In genomic region chr11:7893792-7894191, GRCh38 we compare ENCODE assay signal across 22 cellular contexts. TPM values are rescaled to one million over a fixed set of nuclear protein-coding genes. Genes with fewer than 3 reads are reported as not detected.
DNase-seq lines count a peak whose midpoint lies in the region; ATAC-seq and TF ChIP-seq lines count a peak whose summit lies in the region.
"Had no signal": no experiment of that assay in that cellular context is flagged by ENCODE, and none has a peak within 500 bp of the region (broad histone marks: within the 10 kb centered on the region; RNA-seq: fewer than 3 reads in every experiment).

No MANE protein-coding gene starts in this region.

- intact Hi-C loops in OCI-LY7 (cut with micrococcal nuclease; ENCODE audit: unreplicated experiment) (loop anchor here (2.0 kb wide), 2 partner anchors 197 to 205 kb away; no protein-coding TSS in a partner anchor), left colon (cut with DNase I, micrococcal nuclease) (loop anchor here in 1 of 2 donors (2.0 kb wide), 1 partner anchor 93 kb away; the partner anchor contains the start of gene EIF3F)

- H3K36me3 ChIP-seq in OCI-LY7 (ENCODE audit: insufficient read depth, low read length): no peaks in the 10 kb centered on the region
- H3K36me3 ChIP-seq in gastroesophageal sphincter: no peaks in the 10 kb centered on the region
- H3K36me3 ChIP-seq: MG63, thoracic aorta had no signal

- POLR2A ChIA-PET in OCI-LY7 (lab: Charles Lee): interaction anchor here (0.7 to 3.5 kb wide), 2 partner anchors 93 to 395 kb away, joined by 3 to 26 read pairs; partner anchors contain the start of gene EIF3F

- peaks cover 3% of the 10 kb centered on the region for H3K9me3 Mint-ChIP-seq in nephron
- H3K9me3 Mint-ChIP-seq: activated CD4-positive, alpha-beta T cell treated with anti-CD3 and anti-CD28 coated beads, Interleukin-2, amount 10 ng/mL, durations not matched to agents 24 days and 14 days; activated naive CD8-positive, alpha-beta T cell treated with anti-CD3 and anti-CD28 coated beads, Interleukin-2, amount 10 ng/mL, durations not matched to agents 7 days and 5 days; activated T-helper 17 cell treated with anti-CD3 and anti-CD28 coated beads, Interleukin-2, amount 50 U/mL, for 72 hours had no signal

- no peak overlapping the region for H3K4me3 ChIP-seq in OCI-LY7 (ENCODE audit: low read depth, low read length, poor library complexity, severe bottlenecking)
- H3K4me3 ChIP-seq in gastroesophageal sphincter: no peak overlapping the region
- H3K4me3 ChIP-seq: MG63, thoracic aorta had no signal

- TF ChIP-seq CTCF in OCI-LY7 (conservative IDR thresholded peaks at IDR 0.05; ENCODE audit: low read length) (no peak), nephron (IDR thresholded peaks at IDR 0.05; ENCODE audit: unreplicated experiment in 3 of 3) (no peak), gastroesophageal sphincter (IDR thresholded peaks at IDR 0.05) (no peak)

- BruUV-seq in OCI-LY7 (replicated peaks; lab: Mats Ljungman, UMichigan): no TSS peak

- H3K9me3 ChIP-seq in OCI-LY7 (ENCODE audit: low read length) (no peaks in the 10 kb centered on the region), gastroesophageal sphincter (no peaks in the 10 kb centered on the region)
- H3K9me3 ChIP-seq: MG63, thoracic aorta had no signal

- H3K9me2 ChIP-seq in OCI-LY7 (ENCODE audit: insufficient read depth, low read length): no peaks in the 10 kb centered on the region

- H3K4me2 ChIP-seq in OCI-LY7 (ENCODE audit: low read length): no peak overlapping the region

- no peaks in the 10 kb centered on the region for H3K27me3 ChIP-seq in gastroesophageal sphincter
- H3K27me3 ChIP-seq: MG63 had no signal

- no peak overlapping the region for H3K27ac ChIP-seq in OCI-LY7 (ENCODE audit: low read depth, low read length, poor library complexity, severe bottlenecking)
- H3K27ac ChIP-seq in gastroesophageal sphincter: no peak overlapping the region
- H3K27ac ChIP-seq: thoracic aorta had no signal

- ATAC-seq in left colon (peak; percentile 95), gastroesophageal sphincter (no peak)
- ATAC-seq: activated T-helper 17 cell treated with anti-CD3 and anti-CD28 coated beads, Interleukin-2, amount 50 U/mL, for 72 hours; left ventricle myocardium superior; naive thymus-derived CD4-positive, alpha-beta T cell; sciatic nerve had no signal

- peak overlapping the region; percentile 62 to 84 (median 79) for H3K27ac Mint-ChIP-seq in nephron
- H3K27ac Mint-ChIP-seq: activated CD4-positive, alpha-beta T cell treated with anti-CD3 and anti-CD28 coated beads, Interleukin-2, amount 10 ng/mL, durations not matched to agents 24 days and 14 days; activated naive CD8-positive, alpha-beta T cell treated with anti-CD3 and anti-CD28 coated beads, Interleukin-2, amount 10 ng/mL, durations not matched to agents 7 days and 5 days; activated T-helper 17 cell treated with anti-CD3 and anti-CD28 coated beads, Interleukin-2, amount 50 U/mL, for 72 hours; naive thymus-derived CD4-positive, alpha-beta T cell had no signal

- TF ChIP-seq POLR2A in gastroesophageal sphincter (IDR thresholded peaks at IDR 0.05): no peak

- no peak for TF ChIP-seq EP300 in gastroesophageal sphincter (IDR thresholded peaks at IDR 0.05)

- H3K27me3 Mint-ChIP-seq in nephron (ENCODE audit: low read depth): no peaks in the 10 kb centered on the region
- H3K27me3 Mint-ChIP-seq: activated T-helper 17 cell treated with anti-CD3 and anti-CD28 coated beads, Interleukin-2, amount 50 U/mL, for 72 hours had no signal

- peaks cover 43% of the 10 kb centered on the region for H3K4me1 ChIP-seq in OCI-LY7 (ENCODE audit: insufficient read depth, low read length, poor library complexity, severe bottlenecking)
- no peaks in the 10 kb centered on the region for H3K4me1 ChIP-seq in gastroesophageal sphincter

- H3K4me1 Mint-ChIP-seq in nephron: peaks cover 21% of the 10 kb centered on the region
- H3K4me1 Mint-ChIP-seq: activated T-helper 17 cell treated with anti-CD3 and anti-CD28 coated beads, Interleukin-2, amount 50 U/mL, for 72 hours had no signal

- no peaks in the 10 kb centered on the region for H4K20me1 ChIP-seq in OCI-LY7 (ENCODE audit: insufficient read depth, low read length)

- H3K36me3 Mint-ChIP-seq in nephron (ENCODE audit: low read depth): no peaks in the 10 kb centered on the region
- H3K36me3 Mint-ChIP-seq: activated naive CD8-positive, alpha-beta T cell treated with anti-CD3 and anti-CD28 coated beads, Interleukin-2, amount 10 ng/mL, durations not matched to agents 7 days and 5 days; naive thymus-derived CD4-positive, alpha-beta T cell had no signal

- 81% methylated on average over 2 of the region's 2 CpGs for WGBS in gastroesophageal sphincter (ENCODE audit: low coverage in 1 of 2), 2 donors

- CTCF ChIA-PET in OCI-LY7 (lab: Charles Lee; ENCODE audit: unreplicated experiment): interaction anchor here (4.9 kb wide), 1 partner anchor 93 kb away, joined by 42 read pairs; the partner anchor contains the start of gene EIF3F

- no peaks in the 10 kb centered on the region for H3K79me2 ChIP-seq in OCI-LY7 (ENCODE audit: insufficient read depth, low read depth, low read length)

- H2AFZ ChIP-seq in OCI-LY7 (ENCODE audit: low read length): peak overlapping the region; percentile 94; the same call in 1 of the 2 replicates

- H3K4me3 Mint-ChIP-seq in nephron: no peak overlapping the region
- H3K4me3 Mint-ChIP-seq: activated CD4-positive, alpha-beta T cell treated with anti-CD3 and anti-CD28 coated beads, Interleukin-2, amount 10 ng/mL, durations not matched to agents 24 days and 14 days; activated naive CD8-positive, alpha-beta T cell treated with anti-CD3 and anti-CD28 coated beads, Interleukin-2, amount 10 ng/mL, durations not matched to agents 7 days and 5 days; activated T-helper 17 cell treated with anti-CD3 and anti-CD28 coated beads, Interleukin-2, amount 50 U/mL, for 72 hours; naive thymus-derived CD4-positive, alpha-beta T cell had no signal

- DNase-seq in OCI-LY7 (ENCODE audit: low spot score): no peak
- DNase-seq in left colon: peak; percentile 34 to 61
- DNase-seq in middle frontal gyrus (ENCODE audit: extremely low spot score, low spot score): no peak
- DNase-seq in AG20443 (ENCODE audit: low spot score): no peak
- no peak for DNase-seq in NCI-H82 treated with DMSO at 0.1 percent for 48 hours (lab: John Stamatoyannopoulos, UW; ENCODE audit: unreplicated experiment)
- DNase-seq: activated CD4-positive, alpha-beta T cell treated with anti-CD3 and anti-CD28 coated beads, Interleukin-2, amount 10 ng/mL, durations not matched to agents 24 days and 14 days; activated naive CD8-positive, alpha-beta T cell treated with anti-CD3 and anti-CD28 coated beads, Interleukin-2, amount 10 ng/mL, durations not matched to agents 7 days and 5 days; EL; head of caudate nucleus; left ventricle myocardium superior; MG63; naive thymus-derived CD4-positive, alpha-beta T cell; NCI-H146; NCI-H2171; NCI-H69; SHP77; T-helper 1 cell had no signal

RNA-seq across cellular contexts. Expression of gene OR10A6, which starts 37.3 kb away (rescaled TPM):
- total RNA-seq in OCI-LY7 (2014; rRNA removed; shearing (Covaris generic)): not detected in 2 replicates
- total RNA-seq in OCI-LY7 (2022) (not detected in 2 replicates), left colon (not detected), gastroesophageal sphincter (not detected)
- total RNA-seq: activated CD4-positive, alpha-beta T cell treated with anti-CD3 and anti-CD28 coated beads, Interleukin-2, amount 10 ng/mL, durations not matched to agents 24 days and 14 days; activated naive CD8-positive, alpha-beta T cell treated with anti-CD3 and anti-CD28 coated beads, Interleukin-2, amount 10 ng/mL, durations not matched to agents 7 days and 5 days; activated T-helper 17 cell treated with anti-CD3 and anti-CD28 coated beads, Interleukin-2, amount 50 U/mL, for 72 hours; left ventricle myocardium superior; naive thymus-derived CD4-positive, alpha-beta T cell; sciatic nerve; thoracic aorta had no signal

RNA-seq across cellular contexts. Expression of gene OR10A3, which starts 47.7 kb away (rescaled TPM):
- not detected in 2 replicates for total RNA-seq in OCI-LY7 (2014; rRNA removed; shearing (Covaris generic))
- total RNA-seq in OCI-LY7 (2022): not detected in 2 replicates
- total RNA-seq in left colon: not detected
- not detected for total RNA-seq in gastroesophageal sphincter
- total RNA-seq: activated CD4-positive, alpha-beta T cell treated with anti-CD3 and anti-CD28 coated beads, Interleukin-2, amount 10 ng/mL, durations not matched to agents 24 days and 14 days; activated naive CD8-positive, alpha-beta T cell treated with anti-CD3 and anti-CD28 coated beads, Interleukin-2, amount 10 ng/mL, durations not matched to agents 7 days and 5 days; activated T-helper 17 cell treated with anti-CD3 and anti-CD28 coated beads, Interleukin-2, amount 50 U/mL, for 72 hours; left ventricle myocardium superior; naive thymus-derived CD4-positive, alpha-beta T cell; sciatic nerve; thoracic aorta had no signal

Comparison
In these comparisons a context has a peak if more than half of its experiments do, and no peak if none do; other contexts are left out.
1. DNase-seq: peak in left colon (2 of 2); none in OCI-LY7 (single experiment), middle frontal gyrus (single experiment), AG20443 (single experiment) and NCI-H82 treated with DMSO at 0.1 percent for 48 hours (single experiment).